In genomic region chr14:68795602-68796417, GRCh38 we compare ENCODE assay signal across 1 cellular context.
TF ChIP-seq lines count a peak whose summit lies in the region.

No MANE protein-coding gene starts in this region.

TF ChIP-seq in HepG2, 621 proteins besides CTCF, POLR2A, EP300 and RAD21 (continued from another document and continues in another):
- TF ChIP-seq ZNF407 (CRISPR knock-in tag; IDR thresholded peaks at IDR 0.05; ENCODE audit: not compliant biosample characterization): peak; percentile 74
- TF ChIP-seq JUN (CRISPR knock-in tag; IDR thresholded peaks at IDR 0.05): no peak
- TF ChIP-seq KLF12 (CRISPR knock-in tag; IDR thresholded peaks at IDR 0.05; ENCODE audit: borderline replicate concordance): peak; percentile 21; the same call in 1 of the 2 replicates
- no peak; the same call in 1 of the 2 replicates for TF ChIP-seq ZNF124 (CRISPR knock-in tag; IDR thresholded peaks at IDR 0.05)
- peak; percentile 63; the same call in 1 of the 2 replicates for TF ChIP-seq ZNF275 (CRISPR knock-in tag; IDR thresholded peaks at IDR 0.05; ENCODE audit: borderline replicate concordance)
- 0 out of 2 replicates have a peak, but pooled peaks have one; percentile 36 for TF ChIP-seq THRA (CRISPR knock-in tag; IDR thresholded peaks at IDR 0.05; ENCODE audit: borderline replicate concordance)
- TF ChIP-seq CBX5 (CRISPR knock-in tag; IDR thresholded peaks at IDR 0.05; ENCODE audit: borderline replicate concordance): peak; percentile 39; the same call in 1 of the 2 replicates
- TF ChIP-seq TAF1 (CRISPR knock-in tag; IDR thresholded peaks at IDR 0.05): peak; percentile 87
- no peak for TF ChIP-seq NBN (conservative IDR thresholded peaks at IDR 0.05)
- no peak for TF ChIP-seq HNF4A (CRISPR knock-in tag; IDR thresholded peaks at IDR 0.05)
- TF ChIP-seq IRF2 (CRISPR knock-in tag; IDR thresholded peaks at IDR 0.05): 0 out of 2 replicates have a peak, but pooled peaks have one; percentile 24
- no peak for TF ChIP-seq IRF1 (CRISPR knock-in tag; IDR thresholded peaks at IDR 0.05; ENCODE audit: low read depth)
- TF ChIP-seq ZNF280D (CRISPR knock-in tag; IDR thresholded peaks at IDR 0.05): no peak; the same call in 1 of the 2 replicates
- no peak for TF ChIP-seq KIAA2018 (CRISPR knock-in tag; IDR thresholded peaks at IDR 0.05; ENCODE audit: borderline replicate concordance)
- no peak for TF ChIP-seq HMG20A (CRISPR knock-in tag; IDR thresholded peaks at IDR 0.05; ENCODE audit: borderline replicate concordance)
- no peak for TF ChIP-seq NFE2L1 (CRISPR knock-in tag; IDR thresholded peaks at IDR 0.05; ENCODE audit: borderline replicate concordance)
- peak; percentile 40; the same call in 1 of the 2 replicates for TF ChIP-seq PPARG (CRISPR knock-in tag; conservative IDR thresholded peaks at IDR 0.05)
- no peak for TF ChIP-seq NR2C2 (CRISPR knock-in tag; IDR thresholded peaks at IDR 0.05; ENCODE audit: borderline replicate concordance)
- TF ChIP-seq HINFP (CRISPR knock-in tag; IDR thresholded peaks at IDR 0.05; ENCODE audit: low read depth): peak; percentile 44; the same call in 1 of the 2 replicates
- no peak for TF ChIP-seq DMTF1 (CRISPR knock-in tag; IDR thresholded peaks at IDR 0.05)
- no peak for TF ChIP-seq ZNF331 (CRISPR knock-in tag; IDR thresholded peaks at IDR 0.05)
- no peak for TF ChIP-seq ZBTB1 (CRISPR knock-in tag; IDR thresholded peaks at IDR 0.05; ENCODE audit: borderline replicate concordance)
